ENCODE assay signal across 1 cellular context in the genomic region with DNA sequence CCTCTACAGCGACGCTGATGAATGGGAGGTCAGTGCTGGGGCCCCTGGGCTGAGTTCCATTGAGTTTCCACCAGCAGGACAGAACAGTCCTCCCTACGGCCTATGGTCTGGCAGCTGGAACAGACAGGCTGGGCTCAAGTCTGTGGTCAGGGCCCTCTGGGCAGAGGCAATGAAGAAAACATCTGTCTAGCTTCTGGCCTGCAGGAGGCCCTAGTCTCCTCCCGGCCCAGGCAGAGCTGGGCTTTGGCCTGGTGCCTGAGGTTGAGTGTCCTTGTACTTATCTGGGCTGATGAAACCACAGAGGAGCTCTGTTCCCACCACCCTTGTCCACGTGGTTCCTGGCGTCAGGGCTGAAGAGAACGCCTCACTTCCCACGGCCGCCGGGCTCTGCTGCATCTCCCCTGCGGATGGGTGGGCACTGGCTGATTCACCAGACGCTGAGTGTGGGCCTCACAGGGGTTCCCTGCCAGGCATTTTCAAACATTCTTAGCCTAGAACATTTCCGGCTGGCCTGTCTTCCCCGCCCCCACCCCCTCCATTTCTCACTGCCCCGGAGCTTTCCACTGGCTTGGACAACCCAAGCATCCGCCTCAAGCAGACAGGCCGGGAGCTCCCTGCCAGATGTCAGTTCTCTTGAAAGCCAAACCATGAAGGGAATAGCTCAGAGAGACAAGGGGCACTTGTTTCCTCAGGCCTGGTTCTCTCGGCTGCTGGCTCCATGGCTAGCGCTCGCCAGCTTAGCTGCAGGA.
A peak's percentile ranks its signal among the peaks of the same experiment; 100 is the strongest.
TF ChIP-seq lines count a peak whose summit lies in the region.

No MANE protein-coding gene starts in this region.

TF ChIP-seq in HepG2, 621 proteins besides CTCF, POLR2A, EP300 and RAD21 (continued from another document and continues in another):
- TF ChIP-seq, protein P1, sequence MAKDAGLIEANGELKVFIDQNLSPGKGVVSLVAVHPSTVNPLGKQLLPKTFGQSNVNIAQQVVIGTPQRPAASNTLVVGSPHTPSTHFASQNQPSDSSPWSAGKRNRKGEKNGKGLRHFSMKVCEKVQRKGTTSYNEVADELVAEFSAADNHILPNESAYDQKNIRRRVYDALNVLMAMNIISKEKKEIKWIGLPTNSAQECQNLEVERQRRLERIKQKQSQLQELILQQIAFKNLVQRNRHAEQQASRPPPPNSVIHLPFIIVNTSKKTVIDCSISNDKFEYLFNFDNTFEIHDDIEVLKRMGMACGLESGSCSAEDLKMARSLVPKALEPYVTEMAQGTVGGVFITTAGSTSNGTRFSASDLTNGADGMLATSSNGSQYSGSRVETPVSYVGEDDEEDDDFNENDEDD (CRISPR knock-in tag; IDR thresholded peaks at IDR 0.05; ENCODE audit: borderline replicate concordance) = peak; percentile 93
- TF ChIP-seq RARG (CRISPR knock-in tag; IDR thresholded peaks at IDR 0.05; ENCODE audit: low read depth) = 0 out of 2 replicates have a peak, but pooled peaks have one; percentile 41
- peak; percentile 33; the same call in 1 of the 2 replicates for TF ChIP-seq GZF1 (CRISPR knock-in tag; IDR thresholded peaks at IDR 0.05)
- 0 out of 2 replicates have a peak, but pooled peaks have one; percentile 63 for TF ChIP-seq ZNF724P (CRISPR knock-in tag; IDR thresholded peaks at IDR 0.05; ENCODE audit: borderline replicate concordance)
- TF ChIP-seq ZNF501 (CRISPR knock-in tag; IDR thresholded peaks at IDR 0.05) = peak; percentile 44; the same call in 1 of the 2 replicates
- peak; percentile 45; the same call in 1 of the 2 replicates for TF ChIP-seq ZNF121 (CRISPR knock-in tag; IDR thresholded peaks at IDR 0.05)
- TF ChIP-seq MYC (CRISPR knock-in tag; IDR thresholded peaks at IDR 0.05; ENCODE audit: borderline replicate concordance) = peak; percentile 88
- TF ChIP-seq HOXA9 (CRISPR knock-in tag; IDR thresholded peaks at IDR 0.05; ENCODE audit: borderline replicate concordance) = no peak
- TF ChIP-seq ARNTL (CRISPR knock-in tag; IDR thresholded peaks at IDR 0.05) = peak; percentile 61; the same call in 1 of the 2 replicates
- no peak for TF ChIP-seq ZFP1 (CRISPR knock-in tag; IDR thresholded peaks at IDR 0.05)
- TF ChIP-seq, protein P2, sequence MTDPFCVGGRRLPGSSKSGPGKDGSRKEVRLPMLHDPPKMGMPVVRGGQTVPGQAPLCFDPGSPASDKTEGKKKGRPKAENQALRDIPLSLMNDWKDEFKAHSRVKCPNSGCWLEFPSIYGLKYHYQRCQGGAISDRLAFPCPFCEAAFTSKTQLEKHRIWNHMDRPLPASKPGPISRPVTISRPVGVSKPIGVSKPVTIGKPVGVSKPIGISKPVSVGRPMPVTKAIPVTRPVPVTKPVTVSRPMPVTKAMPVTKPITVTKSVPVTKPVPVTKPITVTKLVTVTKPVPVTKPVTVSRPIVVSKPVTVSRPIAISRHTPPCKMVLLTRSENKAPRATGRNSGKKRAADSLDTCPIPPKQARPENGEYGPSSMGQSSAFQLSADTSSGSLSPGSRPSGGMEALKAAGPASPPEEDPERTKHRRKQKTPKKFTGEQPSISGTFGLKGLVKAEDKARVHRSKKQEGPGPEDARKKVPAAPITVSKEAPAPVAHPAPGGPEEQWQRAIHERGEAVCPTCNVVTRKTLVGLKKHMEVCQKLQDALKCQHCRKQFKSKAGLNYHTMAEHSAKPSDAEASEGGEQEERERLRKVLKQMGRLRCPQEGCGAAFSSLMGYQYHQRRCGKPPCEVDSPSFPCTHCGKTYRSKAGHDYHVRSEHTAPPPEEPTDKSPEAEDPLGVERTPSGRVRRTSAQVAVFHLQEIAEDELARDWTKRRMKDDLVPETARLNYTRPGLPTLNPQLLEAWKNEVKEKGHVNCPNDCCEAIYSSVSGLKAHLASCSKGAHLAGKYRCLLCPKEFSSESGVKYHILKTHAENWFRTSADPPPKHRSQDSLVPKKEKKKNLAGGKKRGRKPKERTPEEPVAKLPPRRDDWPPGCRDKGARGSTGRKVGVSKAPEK (CRISPR knock-in tag; IDR thresholded peaks at IDR 0.05; ENCODE audit: borderline replicate concordance) = no peak
- no peak for TF ChIP-seq MYNN (CRISPR knock-in tag; IDR thresholded peaks at IDR 0.05; ENCODE audit: low read depth)
- no peak for TF ChIP-seq ZNF616 (CRISPR knock-in tag; IDR thresholded peaks at IDR 0.05; ENCODE audit: low read depth)
- TF ChIP-seq TAF15 (IDR thresholded peaks at IDR 0.05; ENCODE audit: low read depth, low read length, poor library complexity, severe bottlenecking) = no peak
- TF ChIP-seq GATAD1 (CRISPR knock-in tag; IDR thresholded peaks at IDR 0.05) = peak; percentile 35; the same call in 1 of the 2 replicates
- TF ChIP-seq MIER2 (CRISPR knock-in tag; IDR thresholded peaks at IDR 0.05) = peak; percentile 44; the same call in 1 of the 2 replicates
- no peak for TF ChIP-seq TOE1 (CRISPR knock-in tag; IDR thresholded peaks at IDR 0.05)
- no peak for TF ChIP-seq ZFP41 (CRISPR knock-in tag; IDR thresholded peaks at IDR 0.05; ENCODE audit: borderline replicate concordance)
- TF ChIP-seq ETV6 (CRISPR knock-in tag; conservative IDR thresholded peaks at IDR 0.05) = no peak
- TF ChIP-seq, protein P3, sequence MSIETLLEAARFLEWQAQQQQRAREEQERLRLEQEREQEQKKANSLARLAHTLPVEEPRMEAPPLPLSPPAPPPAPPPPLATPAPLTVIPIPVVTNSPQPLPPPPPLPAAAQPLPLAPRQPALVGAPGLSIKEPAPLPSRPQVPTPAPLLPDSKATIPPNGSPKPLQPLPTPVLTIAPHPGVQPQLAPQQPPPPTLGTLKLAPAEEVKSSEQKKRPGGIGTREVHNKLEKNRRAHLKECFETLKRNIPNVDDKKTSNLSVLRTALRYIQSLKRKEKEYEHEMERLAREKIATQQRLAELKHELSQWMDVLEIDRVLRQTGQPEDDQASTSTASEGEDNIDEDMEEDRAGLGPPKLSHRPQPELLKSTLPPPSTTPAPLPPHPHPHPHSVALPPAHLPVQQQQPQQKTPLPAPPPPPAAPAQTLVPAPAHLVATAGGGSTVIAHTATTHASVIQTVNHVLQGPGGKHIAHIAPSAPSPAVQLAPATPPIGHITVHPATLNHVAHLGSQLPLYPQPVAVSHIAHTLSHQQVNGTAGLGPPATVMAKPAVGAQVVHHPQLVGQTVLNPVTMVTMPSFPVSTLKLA (IDR thresholded peaks at IDR 0.05) = peak; percentile 69
- TF ChIP-seq IKZF4 (CRISPR knock-in tag; IDR thresholded peaks at IDR 0.05; ENCODE audit: borderline replicate concordance, low read depth, not compliant biosample characterization) = no peak
- TF ChIP-seq, protein P4, sequence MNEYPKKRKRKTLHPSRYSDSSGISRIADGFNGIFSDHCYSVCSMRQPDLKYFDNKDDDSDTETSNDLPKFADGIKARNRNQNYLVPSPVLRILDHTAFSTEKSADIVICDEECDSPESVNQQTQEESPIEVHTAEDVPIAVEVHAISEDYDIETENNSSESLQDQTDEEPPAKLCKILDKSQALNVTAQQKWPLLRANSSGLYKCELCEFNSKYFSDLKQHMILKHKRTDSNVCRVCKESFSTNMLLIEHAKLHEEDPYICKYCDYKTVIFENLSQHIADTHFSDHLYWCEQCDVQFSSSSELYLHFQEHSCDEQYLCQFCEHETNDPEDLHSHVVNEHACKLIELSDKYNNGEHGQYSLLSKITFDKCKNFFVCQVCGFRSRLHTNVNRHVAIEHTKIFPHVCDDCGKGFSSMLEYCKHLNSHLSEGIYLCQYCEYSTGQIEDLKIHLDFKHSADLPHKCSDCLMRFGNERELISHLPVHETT (CRISPR knock-in tag; conservative IDR thresholded peaks at IDR 0.05) = no peak
- TF ChIP-seq ISX (CRISPR knock-in tag; conservative IDR thresholded peaks at IDR 0.05) = no peak
- TF ChIP-seq ZNF790 (CRISPR knock-in tag; IDR thresholded peaks at IDR 0.05; ENCODE audit: borderline replicate concordance) = no peak
- no peak for TF ChIP-seq ZNF652 (CRISPR knock-in tag; IDR thresholded peaks at IDR 0.05; ENCODE audit: borderline replicate concordance, low read depth)
- TF ChIP-seq PHF8 (CRISPR knock-in tag; IDR thresholded peaks at IDR 0.05) = no peak
- TF ChIP-seq HMG20B (CRISPR knock-in tag; conservative IDR thresholded peaks at IDR 0.05) = peak; percentile 77; the same call in 1 of the 2 replicates
- TF ChIP-seq, protein P5, sequence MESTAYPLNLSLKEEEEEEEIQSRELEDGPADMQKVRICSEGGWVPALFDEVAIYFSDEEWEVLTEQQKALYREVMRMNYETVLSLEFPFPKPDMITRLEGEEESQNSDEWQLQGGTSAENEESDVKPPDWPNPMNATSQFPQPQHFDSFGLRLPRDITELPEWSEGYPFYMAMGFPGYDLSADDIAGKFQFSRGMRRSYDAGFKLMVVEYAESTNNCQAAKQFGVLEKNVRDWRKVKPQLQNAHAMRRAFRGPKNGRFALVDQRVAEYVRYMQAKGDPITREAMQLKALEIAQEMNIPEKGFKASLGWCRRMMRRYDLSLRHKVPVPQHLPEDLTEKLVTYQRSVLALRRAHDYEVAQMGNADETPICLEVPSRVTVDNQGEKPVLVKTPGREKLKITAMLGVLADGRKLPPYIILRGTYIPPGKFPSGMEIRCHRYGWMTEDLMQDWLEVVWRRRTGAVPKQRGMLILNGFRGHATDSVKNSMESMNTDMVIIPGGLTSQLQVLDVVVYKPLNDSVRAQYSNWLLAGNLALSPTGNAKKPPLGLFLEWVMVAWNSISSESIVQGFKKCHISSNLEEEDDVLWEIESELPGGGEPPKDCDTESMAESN (CRISPR knock-in tag; conservative IDR thresholded peaks at IDR 0.05) = peak; percentile 88
- TF ChIP-seq, protein P6, sequence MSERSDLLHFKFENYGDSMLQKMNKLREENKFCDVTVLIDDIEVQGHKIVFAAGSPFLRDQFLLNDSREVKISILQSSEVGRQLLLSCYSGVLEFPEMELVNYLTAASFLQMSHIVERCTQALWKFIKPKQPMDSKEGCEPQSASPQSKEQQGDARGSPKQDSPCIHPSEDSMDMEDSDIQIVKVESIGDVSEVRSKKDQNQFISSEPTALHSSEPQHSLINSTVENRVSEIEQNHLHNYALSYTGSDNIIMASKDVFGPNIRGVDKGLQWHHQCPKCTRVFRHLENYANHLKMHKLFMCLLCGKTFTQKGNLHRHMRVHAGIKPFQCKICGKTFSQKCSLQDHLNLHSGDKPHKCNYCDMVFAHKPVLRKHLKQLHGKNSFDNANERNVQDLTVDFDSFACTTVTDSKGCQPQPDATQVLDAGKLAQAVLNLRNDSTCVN (CRISPR knock-in tag; IDR thresholded peaks at IDR 0.05; ENCODE audit: borderline replicate concordance) = peak; percentile 86
- TF ChIP-seq SIX1 (CRISPR knock-in tag; IDR thresholded peaks at IDR 0.05; ENCODE audit: borderline replicate concordance) = peak; percentile 57; the same call in 1 of the 2 replicates
- TF ChIP-seq ZSCAN25 (CRISPR knock-in tag; IDR thresholded peaks at IDR 0.05) = no peak; the same call in none of the 2 replicates
- peak; percentile 29; the same call in 1 of the 2 replicates for TF ChIP-seq ZNF460 (CRISPR knock-in tag; IDR thresholded peaks at IDR 0.05; ENCODE audit: borderline replicate concordance)
- peak; percentile 71 for TF ChIP-seq ZFX (CRISPR knock-in tag; IDR thresholded peaks at IDR 0.05; ENCODE audit: low read depth)
- peak; percentile 72; the same call in 1 of the 2 replicates for TF ChIP-seq SOX5 (CRISPR knock-in tag; IDR thresholded peaks at IDR 0.05; ENCODE audit: borderline replicate concordance)
- TF ChIP-seq ZSCAN20 (CRISPR knock-in tag; IDR thresholded peaks at IDR 0.05; ENCODE audit: borderline replicate concordance) = no peak
- peak; percentile 66; the same call in 1 of the 2 replicates for TF ChIP-seq ZNF788 (CRISPR knock-in tag; IDR thresholded peaks at IDR 0.05; ENCODE audit: borderline replicate concordance)
- TF ChIP-seq, protein P7, sequence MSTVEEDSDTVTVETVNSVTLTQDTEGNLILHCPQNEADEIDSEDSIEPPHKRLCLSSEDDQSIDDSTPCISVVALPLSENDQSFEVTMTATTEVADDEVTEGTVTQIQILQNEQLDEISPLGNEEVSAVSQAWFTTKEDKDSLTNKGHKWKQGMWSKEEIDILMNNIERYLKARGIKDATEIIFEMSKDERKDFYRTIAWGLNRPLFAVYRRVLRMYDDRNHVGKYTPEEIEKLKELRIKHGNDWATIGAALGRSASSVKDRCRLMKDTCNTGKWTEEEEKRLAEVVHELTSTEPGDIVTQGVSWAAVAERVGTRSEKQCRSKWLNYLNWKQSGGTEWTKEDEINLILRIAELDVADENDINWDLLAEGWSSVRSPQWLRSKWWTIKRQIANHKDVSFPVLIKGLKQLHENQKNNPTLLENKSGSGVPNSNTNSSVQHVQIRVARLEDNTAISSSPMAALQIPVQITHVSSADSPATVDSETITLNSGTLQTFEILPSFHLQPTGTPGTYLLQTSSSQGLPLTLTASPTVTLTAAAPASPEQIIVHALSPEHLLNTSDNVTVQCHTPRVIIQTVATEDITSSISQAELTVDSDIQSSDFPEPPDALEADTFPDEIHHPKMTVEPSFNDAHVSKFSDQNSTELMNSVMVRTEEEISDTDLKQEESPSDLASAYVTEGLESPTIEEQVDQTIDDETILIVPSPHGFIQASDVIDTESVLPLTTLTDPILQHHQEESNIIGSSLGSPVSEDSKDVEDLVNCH (CRISPR knock-in tag; IDR thresholded peaks at IDR 0.05) = no peak
- no peak for TF ChIP-seq ZNF337 (CRISPR knock-in tag; IDR thresholded peaks at IDR 0.05; ENCODE audit: borderline replicate concordance, low read depth)
- TF ChIP-seq KAT7 (CRISPR knock-in tag; IDR thresholded peaks at IDR 0.05; ENCODE audit: borderline replicate concordance) = no peak
- TF ChIP-seq, protein P8, sequence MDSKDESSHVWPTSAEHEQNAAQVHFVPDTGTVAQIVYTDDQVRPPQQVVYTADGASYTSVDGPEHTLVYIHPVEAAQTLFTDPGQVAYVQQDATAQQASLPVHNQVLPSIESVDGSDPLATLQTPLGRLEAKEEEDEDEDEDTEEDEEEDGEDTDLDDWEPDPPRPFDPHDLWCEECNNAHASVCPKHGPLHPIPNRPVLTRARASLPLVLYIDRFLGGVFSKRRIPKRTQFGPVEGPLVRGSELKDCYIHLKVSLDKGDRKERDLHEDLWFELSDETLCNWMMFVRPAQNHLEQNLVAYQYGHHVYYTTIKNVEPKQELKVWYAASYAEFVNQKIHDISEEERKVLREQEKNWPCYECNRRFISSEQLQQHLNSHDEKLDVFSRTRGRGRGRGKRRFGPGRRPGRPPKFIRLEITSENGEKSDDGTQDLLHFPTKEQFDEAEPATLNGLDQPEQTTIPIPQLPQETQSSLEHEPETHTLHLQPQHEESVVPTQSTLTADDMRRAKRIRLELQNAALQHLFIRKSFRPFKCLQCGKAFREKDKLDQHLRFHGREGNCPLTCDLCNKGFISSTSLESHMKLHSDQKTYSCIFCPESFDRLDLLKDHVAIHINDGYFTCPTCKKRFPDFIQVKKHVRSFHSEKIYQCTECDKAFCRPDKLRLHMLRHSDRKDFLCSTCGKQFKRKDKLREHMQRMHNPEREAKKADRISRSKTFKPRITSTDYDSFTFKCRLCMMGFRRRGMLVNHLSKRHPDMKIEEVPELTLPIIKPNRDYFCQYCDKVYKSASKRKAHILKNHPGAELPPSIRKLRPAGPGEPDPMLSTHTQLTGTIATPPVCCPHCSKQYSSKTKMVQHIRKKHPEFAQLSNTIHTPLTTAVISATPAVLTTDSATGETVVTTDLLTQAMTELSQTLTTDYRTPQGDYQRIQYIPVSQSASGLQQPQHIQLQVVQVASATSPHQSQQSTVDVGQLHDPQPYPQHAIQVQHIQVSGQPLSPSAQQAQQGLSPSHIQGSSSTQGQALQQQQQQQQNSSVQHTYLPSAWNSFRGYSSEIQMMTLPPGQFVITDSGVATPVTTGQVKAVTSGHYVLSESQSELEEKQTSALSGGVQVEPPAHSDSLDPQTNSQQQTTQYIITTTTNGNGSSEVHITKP (CRISPR knock-in tag; IDR thresholded peaks at IDR 0.05; ENCODE audit: low read depth) = no peak
- TF ChIP-seq ETV5 (CRISPR knock-in tag; IDR thresholded peaks at IDR 0.05; ENCODE audit: borderline replicate concordance) = 0 out of 2 replicates have a peak, but pooled peaks have one; percentile 61
- TF ChIP-seq ZNF329 (CRISPR knock-in tag; IDR thresholded peaks at IDR 0.05; ENCODE audit: low read depth) = peak; percentile 1; the same call in 1 of the 2 replicates
- peak; percentile 48; the same call in 1 of the 2 replicates for TF ChIP-seq SIX4 (CRISPR knock-in tag; IDR thresholded peaks at IDR 0.05)
- no peak for TF ChIP-seq JARID2 (CRISPR knock-in tag; IDR thresholded peaks at IDR 0.05; ENCODE audit: insufficient replicate concordance)
- TF ChIP-seq ATM (IDR thresholded peaks at IDR 0.05; ENCODE audit: borderline replicate concordance) = no peak
